ENCODE assay signal across 8 cellular contexts in genomic region chr15:85667491-85668424, GRCh38.
A peak's percentile ranks its signal among the peaks of the same experiment; 100 is the strongest.
DNase-seq lines count a peak whose midpoint lies in the region; ATAC-seq and TF ChIP-seq lines count a peak whose summit lies in the region.

No MANE protein-coding gene starts in this region.

- peak overlapping the region; percentile 69 for H3K4me2 ChIP-seq in osteoblast (ENCODE audit: insufficient read depth, low read length)

- H3K36me3 ChIP-seq in esophagus squamous epithelium (peaks cover 0 to 92% (median 8%) of the 10 kb centered on the region in 3 donors), osteoblast (ENCODE audit: insufficient read depth, low read length) (peaks cover 28% of the 10 kb centered on the region), HAP-1 (replicated peaks) (peaks cover 7% of the 10 kb centered on the region; the same call in 1 of the 2 replicates)

- H3K27me3 Mint-ChIP-seq in IgD-negative memory B cell, result no peaks in the 10 kb centered on the region

- whole genome bisulfite sequencing in esophagus squamous epithelium, 2 donors, result 8 to 28% methylated on average over 5 of the region's 5 CpGs

- H3K9me3 ChIP-seq in esophagus squamous epithelium (no peaks in the 10 kb centered on the region), osteoblast (ENCODE audit: low read depth, low read length) (no peaks in the 10 kb centered on the region), HAP-1 (no peaks in the 10 kb centered on the region)

- H2AFZ ChIP-seq in osteoblast (ENCODE audit: low read length), result peak overlapping the region; percentile 16

- H3K4me3 Mint-ChIP-seq in IgD-negative memory B cell, result peak overlapping the region in 3 of 4 donors; percentile 28 to 52 (median 47)

- H3K4me1 Mint-ChIP-seq in IgD-negative memory B cell, result peaks cover 13 to 21% (median 17%) of the 10 kb centered on the region in 3 donors

- no peak for TF ChIP-seq POLR2A in esophagus squamous epithelium (IDR thresholded peaks at IDR 0.05)

- DNase-seq in GM04503 (ENCODE audit: low read depth) (peak; percentile 99), esophagus squamous epithelium (lab: John Stamatoyannopoulos, UW) (no peak), osteoblast (ENCODE audit: insufficient read length, low spot score, missing footprints) (peak; percentile 75), HAP-1 (ENCODE audit: low spot score in 2 of 2) (no peak), NCI-H128 (lab: John Stamatoyannopoulos, UW; ENCODE audit: unreplicated experiment) (no peak)
- DNase-seq in activated CD4-positive, alpha-beta T cell treated with anti-CD3 and anti-CD28 coated beads, Interleukin-2, amount 50 U/mL, for 4 hours, result peak; percentile 18 to 23

- peaks cover 0 to 1% (median 0%) of the 10 kb centered on the region in 3 donors for H3K9me3 Mint-ChIP-seq in IgD-negative memory B cell

- no peaks in the 10 kb centered on the region for H3K79me2 ChIP-seq in osteoblast (ENCODE audit: insufficient read depth, low read length)

- H3K4me1 ChIP-seq in esophagus squamous epithelium (peaks cover 12 to 53% (median 22%) of the 10 kb centered on the region in 3 donors), osteoblast (ENCODE audit: insufficient read depth, low read length) (peaks cover 26% of the 10 kb centered on the region), HAP-1 (no peaks in the 10 kb centered on the region)

- H3K27ac ChIP-seq in esophagus squamous epithelium, result peak overlapping the region; percentile 25 to 86 (median 81)
- peak overlapping the region; percentile 96 for H3K27ac ChIP-seq in osteoblast (ENCODE audit: low read depth, low read length)

- H3K4me3 ChIP-seq in esophagus squamous epithelium (no peak overlapping the region), osteoblast (ENCODE audit: insufficient read depth, low read length) (no peak overlapping the region), HAP-1 (no peak overlapping the region)

- intact Hi-C loops in esophagus squamous epithelium (cut with DNase I), result no loop called here

- ATAC-seq in GM21576 (IDR thresholded peaks at IDR 0.05; ENCODE audit: unreplicated experiment), result peak; percentile 90

- TF ChIP-seq CTCF in esophagus squamous epithelium (IDR thresholded peaks at IDR 0.05) (no peak), osteoblast (IDR thresholded peaks at IDR 0.05; ENCODE audit: extremely low read depth, low read depth, low read length) (no peak)

- no peaks in the 10 kb centered on the region for H3K27me3 ChIP-seq in esophagus squamous epithelium
- no peaks in the 10 kb centered on the region for H3K27me3 ChIP-seq in osteoblast (ENCODE audit: insufficient read depth, low read length)
- no peaks in the 10 kb centered on the region for H3K27me3 ChIP-seq in HAP-1 (ENCODE audit: low read depth)

- peaks cover 23% of the 10 kb centered on the region for H3K36me3 Mint-ChIP-seq in IgD-negative memory B cell

- in situ Hi-C loops in HAP-1 (cut with MboI; ENCODE audit: low sequenced_read_pairs), result no loop called here

- H3K27ac Mint-ChIP-seq in IgD-negative memory B cell, result peak overlapping the region; percentile 84 to 92 (median 90)

- no peaks in the 10 kb centered on the region for H4K20me1 ChIP-seq in osteoblast (ENCODE audit: insufficient read depth, low read length)

Comparison
In these comparisons a context has a peak if more than half of its experiments do, and no peak if none do; other contexts are left out.
1. DNase-seq: peak in GM04503 (single experiment), activated CD4-positive, alpha-beta T cell treated with anti-CD3 and anti-CD28 coated beads, Interleukin-2, amount 50 U/mL, for 4 hours (2 of 2) and osteoblast (single experiment); none in esophagus squamous epithelium (single experiment), HAP-1 (0 of 2) and NCI-H128 (single experiment).